Comparison of ENCODE assay signal across 32 cellular contexts in the genomic region with DNA sequence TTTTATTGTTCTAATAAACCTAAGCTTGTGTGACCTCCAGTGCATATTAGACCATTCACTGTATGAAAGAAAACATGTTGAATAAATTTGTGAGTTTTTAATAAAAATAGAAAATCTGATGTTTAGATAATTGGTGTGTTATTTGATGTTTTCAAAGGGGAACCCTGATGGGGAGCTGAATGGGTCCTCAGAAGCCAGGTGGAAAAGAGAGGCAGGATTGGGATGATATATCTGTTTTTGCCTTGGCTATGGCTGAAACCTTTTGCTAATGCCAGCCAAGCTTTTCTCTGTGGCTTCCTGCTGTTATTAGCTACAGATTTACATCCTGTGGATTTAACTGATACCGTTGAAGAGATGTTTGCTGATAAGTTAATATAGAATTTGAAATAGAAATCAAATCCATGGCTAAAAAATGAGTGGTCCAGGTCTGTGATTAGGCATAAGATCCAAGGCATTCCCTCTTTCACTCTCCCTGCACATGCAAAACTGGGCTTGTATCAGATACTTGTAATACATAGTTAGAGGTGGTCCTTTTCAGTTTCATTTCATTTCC. TPM values are rescaled to one million over a fixed set of nuclear protein-coding genes. Genes with fewer than 3 reads are reported as not detected.
"Had no signal": no experiment of that assay in that cellular context is flagged by ENCODE, and none has a peak within 500 bp of the region (broad histone marks: within the 10 kb centered on the region; RNA-seq: fewer than 3 reads in every experiment).

No MANE protein-coding gene starts in this region.

- H3K27ac ChIP-seq: colonic mucosa, gastrocnemius medialis, neutrophil, ovary, prostate gland, right atrium auricular region, stomach, tibial artery, upper lobe of right lung had no signal

- H3K9me3 ChIP-seq: colonic mucosa, gastrocnemius medialis, mucosa of descending colon, neutrophil, ovary, prostate gland, right atrium auricular region, tibial artery, upper lobe of right lung had no signal

- H3K36me3 ChIP-seq: colonic mucosa, gastrocnemius medialis, neutrophil, ovary, prostate gland, right atrium auricular region, stomach, tibial artery, upper lobe of right lung had no signal

- DNase-seq: activated CD4-positive, alpha-beta memory T cell treated with anti-CD3 and anti-CD28 coated beads, Interleukin-2, amount 10 ng/mL, durations not matched to agents 7 days and 5 days; activated CD4-positive, alpha-beta T cell treated with anti-CD3 and anti-CD28 coated beads for 1 hour; activated CD4-positive, alpha-beta T cell treated with anti-CD3 and anti-CD28 coated beads, Interleukin-2, amount 10 ng/mL, durations not matched to agents 7 days and 5 days; activated effector memory CD4-positive, alpha-beta T cell treated with Interleukin-2 at 50 U/mL for 16 hours; activated naive CD4-positive, alpha-beta T cell treated with Interleukin-2 at 50 U/mL for 16 hours; activated T-cell treated with anti-CD3 and anti-CD28 coated beads, Interleukin-2, amount 50 U/mL, for 72 hours; anterior cingulate cortex; cerebellar nuclear complex; colonic mucosa; effector memory CD4-positive, alpha-beta T cell; gastrocnemius medialis; glutamatergic neuron; left cardiac atrium; left ventricle myocardium superior; mucosa of descending colon; ovary; stimulated activated CD4-positive, alpha-beta T cell treated with anti-CD3 and anti-CD28 coated beads, Interleukin-15, amount 100 ng/mL, for 24 hours; stimulated activated CD4-positive, alpha-beta T cell treated with anti-CD3 and anti-CD28 coated beads, Interleukin-2, amount 100 ng/mL, for 24 hours; stimulated activated naive B cell treated with anti-CD40 and anti-IgM and Interleukin-4, amounts not matched to agents 10 μg/mL and 1 μg/mL and 100 μg/mL, for 72 hours; stomach; T-helper 2 cell; tibial artery; upper lobe of right lung had no signal

- H3K4me1 ChIP-seq: colonic mucosa, prostate gland had no signal

- H3K4me3 Mint-ChIP-seq: activated CD4-positive, alpha-beta memory T cell treated with anti-CD3 and anti-CD28 coated beads, Interleukin-2, amount 10 ng/mL, durations not matched to agents 7 days and 5 days; stimulated activated naive B cell treated with anti-CD40 and anti-IgM and Interleukin-4, amounts not matched to agents 10 μg/mL and 1 μg/mL and 100 μg/mL, for 72 hours had no signal

- ATAC-seq: activated T-cell treated with anti-CD3 and anti-CD28 coated beads, Interleukin-2, amount 50 U/mL, for 72 hours; gastrocnemius medialis; left cardiac atrium; left ventricle myocardium superior; mucosa of descending colon; natural killer cell treated with Interleukin-12 subunit alpha and Interleukin-12 subunit beta and Interleukin-15 and Interleukin-18, amount 100 ng/mL, for 72 hours; stimulated activated naive B cell treated with anti-CD40 and anti-IgM and Interleukin-4, amounts not matched to agents 10 μg/mL and 1 μg/mL and 100 μg/mL, for 72 hours; upper lobe of right lung had no signal

- H3K9me3 Mint-ChIP-seq: activated CD4-positive, alpha-beta memory T cell treated with anti-CD3 and anti-CD28 coated beads, Interleukin-2, amount 10 ng/mL, durations not matched to agents 7 days and 5 days; activated CD4-positive, alpha-beta T cell treated with anti-CD3 and anti-CD28 coated beads, Interleukin-2, amount 10 ng/mL, durations not matched to agents 7 days and 5 days; activated T-cell treated with anti-CD3 and anti-CD28 coated beads, Interleukin-2, amount 50 U/mL, for 72 hours; natural killer cell treated with Interleukin-12 subunit alpha and Interleukin-12 subunit beta and Interleukin-15 and Interleukin-18, amount 100 ng/mL, for 72 hours had no signal

- H3K4me3 ChIP-seq: colonic mucosa, gastrocnemius medialis, mucosa of descending colon, ovary, prostate gland, right atrium auricular region, stomach, tibial artery, upper lobe of right lung had no signal

- H3K27ac Mint-ChIP-seq: natural killer cell treated with Interleukin-12 subunit alpha and Interleukin-12 subunit beta and Interleukin-15 and Interleukin-18, amount 100 ng/mL, for 72 hours; stimulated activated naive B cell treated with anti-CD40 and anti-IgM and Interleukin-4, amounts not matched to agents 10 μg/mL and 1 μg/mL and 100 μg/mL, for 72 hours had no signal

RNA-seq across cellular contexts. Expression of gene LHX1, which starts 7.3 kb away (rescaled TPM):
- total RNA-seq: activated CD4-positive, alpha-beta T cell treated with anti-CD3 and anti-CD28 coated beads, Interleukin-2, amount 10 ng/mL, durations not matched to agents 7 days and 5 days; colonic mucosa; dermis microvascular lymphatic vessel endothelial cell; gastrocnemius medialis; left cardiac atrium; left ventricle myocardium superior; lung microvascular endothelial cell; mesenteric fat pad; mucosa of descending colon; myocyte; prostate gland; right atrium auricular region; stomach; upper lobe of right lung had no signal
- polyA plus RNA-seq: adipose tissue, stomach had no signal
